ENCODE assay signal across 11 cellular contexts in genomic region chr9:88722753-88723152, GRCh38.
DNase-seq lines count a peak whose midpoint lies in the region; ATAC-seq and TF ChIP-seq lines count a peak whose summit lies in the region.
"Had no signal": no experiment of that assay in that cellular context is flagged by ENCODE, and none has a peak within 500 bp of the region (broad histone marks: within the 10 kb centered on the region; RNA-seq: fewer than 3 reads in every experiment).

No MANE protein-coding gene starts in this region.

- H3K27me3 ChIP-seq in OCI-LY1 (ENCODE audit: insufficient read depth, low read length), result no peaks in the 10 kb centered on the region
- no peaks in the 10 kb centered on the region for H3K27me3 ChIP-seq in trophoblast cell (ENCODE audit: insufficient read depth, low read length)

- H3K9ac ChIP-seq in OCI-LY1 (ENCODE audit: low read length) (no peak overlapping the region), trophoblast cell (ENCODE audit: low read length) (no peak overlapping the region)

- peaks cover 4% of the 10 kb centered on the region for H3K4me1 ChIP-seq in OCI-LY1 (ENCODE audit: insufficient read depth, low read length, severe bottlenecking)
- H3K4me1 ChIP-seq in trophoblast cell (ENCODE audit: control insufficient read depth in 1 of 2, insufficient read depth in 2 of 2, low read length in 2 of 2), result no peaks in the 10 kb centered on the region

- H3K27ac Mint-ChIP-seq in endothelial cell (ENCODE audit: unreplicated experiment), result no peak overlapping the region

- no peak for ATAC-seq in GM18873 (IDR thresholded peaks at IDR 0.05; ENCODE audit: low FRiP score, unreplicated experiment)

- H2BK5ac ChIP-seq in trophoblast cell (ENCODE audit: low read depth, low read length, poor library complexity), result no peak overlapping the region

- H3K79me2 ChIP-seq in OCI-LY1 (ENCODE audit: insufficient read depth, low read length), result no peaks in the 10 kb centered on the region
- no peaks in the 10 kb centered on the region for H3K79me2 ChIP-seq in trophoblast cell (ENCODE audit: control insufficient read depth, insufficient read depth, low read length, poor library complexity)

- H3K4me3 ChIP-seq in OCI-LY1 (ENCODE audit: low read depth, low read length, poor library complexity, severe bottlenecking) (no peak overlapping the region), trophoblast cell (ENCODE audit: low read depth, low read length) (no peak overlapping the region)

- no peak overlapping the region for H2BK12ac ChIP-seq in trophoblast cell (ENCODE audit: low read length)

- peak; percentile 66 for TF ChIP-seq CTCF in OCI-LY1 (IDR thresholded peaks at IDR 0.05; ENCODE audit: low read length)
- peak; percentile 44 for TF ChIP-seq CTCF in endothelial cell (IDR thresholded peaks at IDR 0.05; ENCODE audit: unreplicated experiment)

- H3K4me2 ChIP-seq in OCI-LY1 (ENCODE audit: low read length) (no peak overlapping the region), trophoblast cell (ENCODE audit: low read length) (no peak overlapping the region)

- peak overlapping the region; percentile 15 for H2AK5ac ChIP-seq in trophoblast cell (ENCODE audit: low read length)

- H3K9me3 ChIP-seq in OCI-LY1 (ENCODE audit: low read length) (no peaks in the 10 kb centered on the region), trophoblast cell (ENCODE audit: insufficient read depth, low read depth, low read length) (no peaks in the 10 kb centered on the region)

- H3K27ac ChIP-seq in OCI-LY1 (ENCODE audit: low read depth, low read length, poor library complexity, severe bottlenecking) (no peak overlapping the region), trophoblast cell (ENCODE audit: low read depth, low read length) (no peak overlapping the region)

- H2AFZ ChIP-seq in OCI-LY1 (ENCODE audit: low read length), result no peak overlapping the region
- H2AFZ ChIP-seq in trophoblast cell (ENCODE audit: insufficient read depth, low read length, poor library complexity), result no peak overlapping the region

- no peak overlapping the region for H3K4me3 Mint-ChIP-seq in endothelial cell (ENCODE audit: unreplicated experiment)

- H3K23ac ChIP-seq in trophoblast cell (ENCODE audit: low read length), result no peak overlapping the region

- no peaks in the 10 kb centered on the region for H3F3A ChIP-seq in OCI-LY1 (ENCODE audit: insufficient read depth, low read length)

- H3K36me3 ChIP-seq in OCI-LY1 (ENCODE audit: insufficient read depth, low read length), result no peaks in the 10 kb centered on the region
- H3K36me3 ChIP-seq in trophoblast cell (ENCODE audit: control insufficient read depth in 1 of 2, insufficient read depth in 2 of 2, low read length in 2 of 2), result no peaks in the 10 kb centered on the region

- H3K4me1 Mint-ChIP-seq in endothelial cell (ENCODE audit: unreplicated experiment), result no peaks in the 10 kb centered on the region

- H2BK120ac ChIP-seq in trophoblast cell (ENCODE audit: insufficient read depth, low read length, poor library complexity), result no peak overlapping the region

- no peaks in the 10 kb centered on the region for H3K36me3 Mint-ChIP-seq in endothelial cell (ENCODE audit: low read depth, unreplicated experiment)

- no peaks in the 10 kb centered on the region for H3K27me3 Mint-ChIP-seq in endothelial cell (ENCODE audit: unreplicated experiment)

- peak; percentile 53 for DNase-seq in H4 (ENCODE audit: low spot score)
- no peak for DNase-seq in endothelial cell (ENCODE audit: low spot score)
- DNase-seq in trophoblast cell, result no peak
- DNase-seq in NCI-H82 treated with DMSO at 0.1 percent for 48 hours (lab: John Stamatoyannopoulos, UW; ENCODE audit: unreplicated experiment), result no peak
- no peak for DNase-seq in hypothalamus (lab: John Stamatoyannopoulos, UW)
- no peak for DNase-seq in T1000 (lab: John Stamatoyannopoulos, UW)
- DNase-seq: activated gamma-delta T cell treated with Interleukin-2 at 50 U/mL for 16 hours, NCI-H1105, T-helper 1 cell had no signal

- no peak overlapping the region for H3K14ac ChIP-seq in trophoblast cell (ENCODE audit: low read length)

- no peak overlapping the region for H4K8ac ChIP-seq in trophoblast cell (ENCODE audit: low read depth, low read length)

- H3K4ac ChIP-seq in trophoblast cell (ENCODE audit: low read depth, low read length), result no peak overlapping the region

- H3K79me1 ChIP-seq in trophoblast cell (ENCODE audit: low read length), result no peaks in the 10 kb centered on the region

- H4K91ac ChIP-seq in trophoblast cell (ENCODE audit: low read depth, low read length), result no peak overlapping the region

- no peaks in the 10 kb centered on the region for H4K20me1 ChIP-seq in OCI-LY1 (ENCODE audit: insufficient read depth, low read length)

- no peak overlapping the region for H4K12ac ChIP-seq in trophoblast cell (ENCODE audit: low read depth, low read length)

- no peak overlapping the region for H3K18ac ChIP-seq in trophoblast cell (ENCODE audit: low read length)

- no peaks in the 10 kb centered on the region for H3K9me2 ChIP-seq in OCI-LY1 (ENCODE audit: low read depth, low read length)

- WGBS in trophoblast cell (ENCODE audit: extremely low coverage, insufficient coverage, insufficient read length), result no CpG with 5 or more reads among the region's 2 CpGs

- no peaks in the 10 kb centered on the region for H3K9me3 Mint-ChIP-seq in endothelial cell (ENCODE audit: unreplicated experiment)
